ENCODE assay signal across 8 cellular contexts in genomic region chr14:25833341-25834121, GRCh38.
DNase-seq lines count a peak whose midpoint lies in the region; ATAC-seq, FAIRE-seq and TF ChIP-seq lines count a peak whose summit lies in the region.

No MANE protein-coding gene starts in this region.

- ATAC-seq in activated CD4-positive, CD25-positive, alpha-beta regulatory T cell treated with anti-CD3 and anti-CD28 coated beads, Interleukin-2, amount 50 U/mL, for 24 hours: no peak
- ATAC-seq in GM18517 (IDR thresholded peaks at IDR 0.05; ENCODE audit: unreplicated experiment): no peak

- TF ChIP-seq CTCF in astrocyte of the spinal cord (IDR thresholded peaks at IDR 0.05; ENCODE audit: low read depth, low read length): peak; percentile 55
- TF ChIP-seq CTCF in GM10266 (IDR thresholded peaks at IDR 0.05; ENCODE audit: control insufficient read depth, insufficient read depth, low read depth, missing control alignments): no peak

- in situ Hi-C loops in astrocyte of the spinal cord (cut with HindIII; ENCODE audit: low sequenced_read_pairs): no loop called here

- peak; percentile 25 for DNase-seq in H4 (ENCODE audit: low spot score)
- peak; percentile 72 to 75 for DNase-seq in NCI-H1930 (lab: John Stamatoyannopoulos, UW)
- DNase-seq in astrocyte of the spinal cord (ENCODE audit: low read depth, low spot score): peak; percentile 29
- peak; percentile 88 for DNase-seq in medulla oblongata (ENCODE audit: extremely low spot score)
- DNase-seq in GM10266 (ENCODE audit: extremely low spot score): no peak
- no peak for DNase-seq in GM12892 (ENCODE audit: insufficient read length)

- H3K4me3 ChIP-seq in astrocyte of the spinal cord (ENCODE audit: low read depth, low read length): no peak overlapping the region

- no peak for TF ChIP-seq POLR2A in GM12892 (IDR thresholded peaks at IDR 0.05; ENCODE audit: low read depth, low read length)

- FAIRE-seq in GM12892 (lab: Jason Lieb, UNC): no peak

Comparison
In these comparisons a context has a peak if more than half of its experiments do, and no peak if none do; other contexts are left out.
1. DNase-seq: peak in H4 (single experiment), NCI-H1930 (2 of 2), astrocyte of the spinal cord (single experiment) and medulla oblongata (single experiment); none in GM10266 (single experiment) and GM12892 (single experiment).